2 cellular contexts compared by ENCODE assay signal in the genomic region with DNA sequence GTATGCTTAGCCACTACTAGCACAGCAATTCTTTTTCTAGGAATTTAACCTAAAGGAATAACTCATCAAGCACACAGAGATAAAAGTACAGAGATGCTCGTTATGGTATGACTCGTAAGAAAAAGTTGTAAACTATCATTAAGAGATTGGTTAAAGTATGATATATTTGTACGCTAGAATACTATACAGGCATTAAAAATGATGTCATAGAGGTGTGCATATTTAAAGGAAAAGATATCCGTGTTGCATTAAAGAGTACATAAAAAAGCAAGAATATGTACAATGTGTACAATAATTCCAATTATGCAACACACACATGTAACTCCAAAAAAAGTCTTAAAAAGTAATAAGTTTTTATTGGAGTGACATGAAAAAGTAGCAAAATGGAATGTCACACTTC.
TF ChIP-seq lines count a peak whose summit lies in the region.

No MANE protein-coding gene starts in this region.

TF ChIP-seq in HepG2, 621 proteins besides CTCF, POLR2A, EP300 and RAD21:
- TF ChIP-seq, protein P1, sequence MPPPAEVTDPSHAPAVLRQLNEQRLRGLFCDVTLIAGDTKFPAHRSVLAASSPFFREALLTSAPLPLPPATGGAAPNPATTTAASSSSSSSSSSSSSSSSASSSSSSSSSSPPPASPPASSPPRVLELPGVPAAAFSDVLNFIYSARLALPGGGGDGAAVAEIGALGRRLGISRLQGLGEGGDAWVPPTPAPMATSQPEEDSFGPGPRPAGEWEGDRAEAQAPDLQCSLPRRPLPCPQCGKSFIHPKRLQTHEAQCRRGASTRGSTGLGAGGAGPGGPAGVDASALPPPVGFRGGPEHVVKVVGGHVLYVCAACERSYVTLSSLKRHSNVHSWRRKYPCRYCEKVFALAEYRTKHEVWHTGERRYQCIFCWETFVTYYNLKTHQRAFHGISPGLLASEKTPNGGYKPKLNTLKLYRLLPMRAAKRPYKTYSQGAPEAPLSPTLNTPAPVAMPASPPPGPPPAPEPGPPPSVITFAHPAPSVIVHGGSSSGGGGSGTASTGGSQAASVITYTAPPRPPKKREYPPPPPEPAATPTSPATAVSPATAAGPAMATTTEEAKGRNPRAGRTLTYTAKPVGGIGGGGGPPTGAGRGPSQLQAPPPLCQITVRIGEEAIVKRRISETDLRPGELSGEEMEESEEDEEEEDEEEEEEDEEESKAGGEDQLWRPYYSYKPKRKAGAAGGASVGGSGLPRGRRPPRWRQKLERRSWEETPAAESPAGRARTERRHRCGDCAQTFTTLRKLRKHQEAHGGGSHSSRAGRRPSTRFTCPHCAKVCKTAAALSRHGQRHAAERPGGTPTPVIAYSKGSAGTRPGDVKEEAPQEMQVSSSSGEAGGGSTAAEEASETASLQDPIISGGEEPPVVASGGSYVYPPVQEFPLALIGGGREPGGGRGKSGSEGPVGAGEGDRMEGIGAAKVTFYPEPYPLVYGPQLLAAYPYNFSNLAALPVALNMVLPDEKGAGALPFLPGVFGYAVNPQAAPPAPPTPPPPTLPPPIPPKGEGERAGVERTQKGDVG (CRISPR knock-in tag; IDR thresholded peaks at IDR 0.05; ENCODE audit: borderline replicate concordance): no peak
- no peak for TF ChIP-seq SP140L (CRISPR knock-in tag; IDR thresholded peaks at IDR 0.05; ENCODE audit: borderline replicate concordance)
- TF ChIP-seq, protein P2, sequence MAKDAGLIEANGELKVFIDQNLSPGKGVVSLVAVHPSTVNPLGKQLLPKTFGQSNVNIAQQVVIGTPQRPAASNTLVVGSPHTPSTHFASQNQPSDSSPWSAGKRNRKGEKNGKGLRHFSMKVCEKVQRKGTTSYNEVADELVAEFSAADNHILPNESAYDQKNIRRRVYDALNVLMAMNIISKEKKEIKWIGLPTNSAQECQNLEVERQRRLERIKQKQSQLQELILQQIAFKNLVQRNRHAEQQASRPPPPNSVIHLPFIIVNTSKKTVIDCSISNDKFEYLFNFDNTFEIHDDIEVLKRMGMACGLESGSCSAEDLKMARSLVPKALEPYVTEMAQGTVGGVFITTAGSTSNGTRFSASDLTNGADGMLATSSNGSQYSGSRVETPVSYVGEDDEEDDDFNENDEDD (CRISPR knock-in tag; IDR thresholded peaks at IDR 0.05; ENCODE audit: borderline replicate concordance): no peak
- no peak for TF ChIP-seq NAIF1 (CRISPR knock-in tag; IDR thresholded peaks at IDR 0.05; ENCODE audit: borderline replicate concordance)
- TF ChIP-seq ATF7 (IDR thresholded peaks at IDR 0.05): peak; percentile 57; the same call in 1 of the 2 replicates
- TF ChIP-seq ATF7 (CRISPR knock-in tag; IDR thresholded peaks at IDR 0.05): no peak

TF ChIP-seq in HEK293, 187 proteins besides CTCF, POLR2A, EP300 and RAD21:
- TF ChIP-seq SP7 (tag by site-specific recombination; IDR thresholded peaks at IDR 0.05): no peak
- peak; percentile 79 for TF ChIP-seq ZNF146 (tag by site-specific recombination; IDR thresholded peaks at IDR 0.05)
- no peak for TF ChIP-seq ZNF626 (tag by site-specific recombination; IDR thresholded peaks at IDR 0.05)
- TF ChIP-seq, protein P3, sequence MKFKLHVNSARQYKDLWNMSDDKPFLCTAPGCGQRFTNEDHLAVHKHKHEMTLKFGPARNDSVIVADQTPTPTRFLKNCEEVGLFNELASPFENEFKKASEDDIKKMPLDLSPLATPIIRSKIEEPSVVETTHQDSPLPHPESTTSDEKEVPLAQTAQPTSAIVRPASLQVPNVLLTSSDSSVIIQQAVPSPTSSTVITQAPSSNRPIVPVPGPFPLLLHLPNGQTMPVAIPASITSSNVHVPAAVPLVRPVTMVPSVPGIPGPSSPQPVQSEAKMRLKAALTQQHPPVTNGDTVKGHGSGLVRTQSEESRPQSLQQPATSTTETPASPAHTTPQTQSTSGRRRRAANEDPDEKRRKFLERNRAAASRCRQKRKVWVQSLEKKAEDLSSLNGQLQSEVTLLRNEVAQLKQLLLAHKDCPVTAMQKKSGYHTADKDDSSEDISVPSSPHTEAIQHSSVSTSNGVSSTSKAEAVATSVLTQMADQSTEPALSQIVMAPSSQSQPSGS (tag by site-specific recombination; IDR thresholded peaks at IDR 0.05; ENCODE audit: low read depth): peak; percentile 63; the same call in 1 of the 2 replicates
